1 cellular context compared by ENCODE assay signal in the genomic region with DNA sequence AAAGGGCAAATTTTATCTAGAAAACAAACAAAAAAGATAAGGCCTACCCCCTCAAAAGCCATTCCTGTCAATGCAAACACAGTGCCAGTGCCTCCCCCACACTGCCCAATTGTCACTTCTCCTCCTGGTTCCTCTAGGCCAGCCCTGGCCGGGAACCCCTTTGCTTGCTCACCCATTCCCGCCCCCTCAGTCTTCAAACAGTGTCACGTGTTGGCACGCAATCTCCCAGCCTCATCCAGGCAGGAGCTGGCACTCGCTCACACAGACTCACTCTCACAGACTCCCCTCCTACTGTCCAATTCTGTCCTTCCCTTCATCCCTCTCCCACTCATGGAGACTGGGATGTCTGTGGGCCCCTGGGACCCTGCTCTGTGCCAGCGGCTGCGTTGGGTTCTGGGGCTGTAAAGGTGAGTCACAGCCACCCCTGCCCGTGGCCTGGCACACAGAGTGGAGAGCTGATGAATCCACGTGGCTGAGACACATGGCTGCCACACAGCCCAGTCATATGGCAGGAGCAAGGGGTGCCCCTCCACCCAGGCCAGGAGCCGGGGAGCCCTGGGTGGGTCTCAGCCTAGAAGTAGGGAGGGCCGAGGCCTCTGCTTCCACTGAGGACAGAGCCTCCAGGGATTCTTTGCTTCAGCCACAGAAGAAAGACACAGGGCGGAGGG.
TF ChIP-seq lines count a peak whose summit lies in the region.

No MANE protein-coding gene starts in this region.

TF ChIP-seq in HepG2, 621 proteins besides CTCF, POLR2A, EP300 and RAD21 (continued from another document and continues in another):
- TF ChIP-seq, protein P1, sequence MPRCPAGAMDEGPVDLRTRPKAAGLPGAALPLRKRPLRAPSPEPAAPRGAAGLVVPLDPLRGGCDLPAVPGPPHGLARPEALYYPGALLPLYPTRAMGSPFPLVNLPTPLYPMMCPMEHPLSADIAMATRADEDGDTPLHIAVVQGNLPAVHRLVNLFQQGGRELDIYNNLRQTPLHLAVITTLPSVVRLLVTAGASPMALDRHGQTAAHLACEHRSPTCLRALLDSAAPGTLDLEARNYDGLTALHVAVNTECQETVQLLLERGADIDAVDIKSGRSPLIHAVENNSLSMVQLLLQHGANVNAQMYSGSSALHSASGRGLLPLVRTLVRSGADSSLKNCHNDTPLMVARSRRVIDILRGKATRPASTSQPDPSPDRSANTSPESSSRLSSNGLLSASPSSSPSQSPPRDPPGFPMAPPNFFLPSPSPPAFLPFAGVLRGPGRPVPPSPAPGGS (CRISPR knock-in tag; IDR thresholded peaks at IDR 0.05) = peak; percentile 24; the same call in 1 of the 2 replicates
- TF ChIP-seq ZNF256 (CRISPR knock-in tag; conservative IDR thresholded peaks at IDR 0.05) (0 out of 2 replicates have a peak, but pooled peaks have one; percentile 13), SSRP1 (CRISPR knock-in tag; IDR thresholded peaks at IDR 0.05) (peak; percentile 94), SATB2 (CRISPR knock-in tag; IDR thresholded peaks at IDR 0.05) (no peak; the same call in 1 of the 2 replicates), MED8 (CRISPR knock-in tag; IDR thresholded peaks at IDR 0.05; ENCODE audit: insufficient replicate concordance) (peak; percentile 93), NR1H2 (CRISPR knock-in tag; IDR thresholded peaks at IDR 0.05; ENCODE audit: borderline replicate concordance, low read depth) (0 out of 2 replicates have a peak, but pooled peaks have one; percentile 20), ZNF563 (CRISPR knock-in tag; IDR thresholded peaks at IDR 0.05) (0 out of 2 replicates have a peak, but pooled peaks have one; percentile 77), ZNF337 (CRISPR knock-in tag; IDR thresholded peaks at IDR 0.05; ENCODE audit: borderline replicate concordance, low read depth) (0 out of 2 replicates have a peak, but pooled peaks have one; percentile 67), FOXA1 (IDR thresholded peaks at IDR 0.05) (no peak), FOXA1 (CRISPR knock-in tag; IDR thresholded peaks at IDR 0.05) (peak; percentile 70), ZNF546 (CRISPR knock-in tag; conservative IDR thresholded peaks at IDR 0.05) (peak; percentile 69), GTF3A (CRISPR knock-in tag; conservative IDR thresholded peaks at IDR 0.05) (peak; percentile 83; the same call in 1 of the 2 replicates), TEAD2 (CRISPR knock-in tag; IDR thresholded peaks at IDR 0.05) (no peak), GATAD2A (CRISPR knock-in tag; IDR thresholded peaks at IDR 0.05) (peak; percentile 63; the same call in 1 of the 2 replicates), SNAPC2 (CRISPR knock-in tag; IDR thresholded peaks at IDR 0.05) (0 out of 2 replicates have a peak, but pooled peaks have one; percentile 25), ZNF780A (CRISPR knock-in tag; IDR thresholded peaks at IDR 0.05) (peak; percentile 18; the same call in 1 of the 2 replicates), ZKSCAN5 (CRISPR knock-in tag; IDR thresholded peaks at IDR 0.05) (peak; percentile 74; the same call in 1 of the 2 replicates), HNF4A (CRISPR knock-in tag; IDR thresholded peaks at IDR 0.05) (peak; percentile 35), ZSCAN29 (CRISPR knock-in tag; conservative IDR thresholded peaks at IDR 0.05) (peak; percentile 95; the same call in 1 of the 2 replicates), TGIF2 (CRISPR knock-in tag; IDR thresholded peaks at IDR 0.05) (no peak; the same call in 1 of the 2 replicates), SIX4 (CRISPR knock-in tag; IDR thresholded peaks at IDR 0.05) (peak; percentile 23; the same call in 1 of the 2 replicates), ISL2 (CRISPR knock-in tag; IDR thresholded peaks at IDR 0.05) (peak; percentile 58), ZNF567 (CRISPR knock-in tag; IDR thresholded peaks at IDR 0.05; ENCODE audit: borderline replicate concordance) (0 out of 2 replicates have a peak, but pooled peaks have one; percentile 13), ZNF225 (CRISPR knock-in tag; IDR thresholded peaks at IDR 0.05) (peak; percentile 34; the same call in 1 of the 2 replicates), ZNF138 (CRISPR knock-in tag; IDR thresholded peaks at IDR 0.05; ENCODE audit: low read depth) (no peak), ZZZ3 (CRISPR knock-in tag; IDR thresholded peaks at IDR 0.05; ENCODE audit: borderline replicate concordance) (0 out of 2 replicates have a peak, but pooled peaks have one; percentile 71), ZNF761 (CRISPR knock-in tag; conservative IDR thresholded peaks at IDR 0.05) (peak; percentile 95), RAD51 (IDR thresholded peaks at IDR 0.05; ENCODE audit: borderline replicate concordance) (peak; percentile 63; the same call in 1 of the 2 replicates), KAT7 (CRISPR knock-in tag; IDR thresholded peaks at IDR 0.05; ENCODE audit: borderline replicate concordance) (no peak; the same call in 1 of the 2 replicates), SAFB2 (CRISPR knock-in tag; IDR thresholded peaks at IDR 0.05; ENCODE audit: borderline replicate concordance, low read depth) (0 out of 2 replicates have a peak, but pooled peaks have one; percentile 23), ZNF10 (CRISPR knock-in tag; IDR thresholded peaks at IDR 0.05; ENCODE audit: borderline replicate concordance, low read depth) (no peak), ZNF253 (CRISPR knock-in tag; IDR thresholded peaks at IDR 0.05; ENCODE audit: borderline replicate concordance) (0 out of 2 replicates have a peak, but pooled peaks have one; percentile 43), ZNF75D (CRISPR knock-in tag; IDR thresholded peaks at IDR 0.05; ENCODE audit: borderline replicate concordance) (no peak), SMAD1 (CRISPR knock-in tag; IDR thresholded peaks at IDR 0.05; ENCODE audit: borderline replicate concordance, low read depth) (peak; percentile 72; the same call in 1 of the 2 replicates), ZNF776 (CRISPR knock-in tag; IDR thresholded peaks at IDR 0.05) (peak; percentile 84; the same call in 1 of the 2 replicates), EED (CRISPR knock-in tag; IDR thresholded peaks at IDR 0.05) (0 out of 2 replicates have a peak, but pooled peaks have one; percentile 83), ZBTB3 (CRISPR knock-in tag; IDR thresholded peaks at IDR 0.05; ENCODE audit: borderline replicate concordance, low read depth) (peak; percentile 75), TOE1 (CRISPR knock-in tag; IDR thresholded peaks at IDR 0.05) (no peak)
- TF ChIP-seq, protein P2, sequence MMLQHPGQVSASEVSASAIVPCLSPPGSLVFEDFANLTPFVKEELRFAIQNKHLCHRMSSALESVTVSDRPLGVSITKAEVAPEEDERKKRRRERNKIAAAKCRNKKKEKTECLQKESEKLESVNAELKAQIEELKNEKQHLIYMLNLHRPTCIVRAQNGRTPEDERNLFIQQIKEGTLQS (CRISPR knock-in tag; IDR thresholded peaks at IDR 0.05) = peak; percentile 51; the same call in 1 of the 2 replicates
- TF ChIP-seq, protein P3, sequence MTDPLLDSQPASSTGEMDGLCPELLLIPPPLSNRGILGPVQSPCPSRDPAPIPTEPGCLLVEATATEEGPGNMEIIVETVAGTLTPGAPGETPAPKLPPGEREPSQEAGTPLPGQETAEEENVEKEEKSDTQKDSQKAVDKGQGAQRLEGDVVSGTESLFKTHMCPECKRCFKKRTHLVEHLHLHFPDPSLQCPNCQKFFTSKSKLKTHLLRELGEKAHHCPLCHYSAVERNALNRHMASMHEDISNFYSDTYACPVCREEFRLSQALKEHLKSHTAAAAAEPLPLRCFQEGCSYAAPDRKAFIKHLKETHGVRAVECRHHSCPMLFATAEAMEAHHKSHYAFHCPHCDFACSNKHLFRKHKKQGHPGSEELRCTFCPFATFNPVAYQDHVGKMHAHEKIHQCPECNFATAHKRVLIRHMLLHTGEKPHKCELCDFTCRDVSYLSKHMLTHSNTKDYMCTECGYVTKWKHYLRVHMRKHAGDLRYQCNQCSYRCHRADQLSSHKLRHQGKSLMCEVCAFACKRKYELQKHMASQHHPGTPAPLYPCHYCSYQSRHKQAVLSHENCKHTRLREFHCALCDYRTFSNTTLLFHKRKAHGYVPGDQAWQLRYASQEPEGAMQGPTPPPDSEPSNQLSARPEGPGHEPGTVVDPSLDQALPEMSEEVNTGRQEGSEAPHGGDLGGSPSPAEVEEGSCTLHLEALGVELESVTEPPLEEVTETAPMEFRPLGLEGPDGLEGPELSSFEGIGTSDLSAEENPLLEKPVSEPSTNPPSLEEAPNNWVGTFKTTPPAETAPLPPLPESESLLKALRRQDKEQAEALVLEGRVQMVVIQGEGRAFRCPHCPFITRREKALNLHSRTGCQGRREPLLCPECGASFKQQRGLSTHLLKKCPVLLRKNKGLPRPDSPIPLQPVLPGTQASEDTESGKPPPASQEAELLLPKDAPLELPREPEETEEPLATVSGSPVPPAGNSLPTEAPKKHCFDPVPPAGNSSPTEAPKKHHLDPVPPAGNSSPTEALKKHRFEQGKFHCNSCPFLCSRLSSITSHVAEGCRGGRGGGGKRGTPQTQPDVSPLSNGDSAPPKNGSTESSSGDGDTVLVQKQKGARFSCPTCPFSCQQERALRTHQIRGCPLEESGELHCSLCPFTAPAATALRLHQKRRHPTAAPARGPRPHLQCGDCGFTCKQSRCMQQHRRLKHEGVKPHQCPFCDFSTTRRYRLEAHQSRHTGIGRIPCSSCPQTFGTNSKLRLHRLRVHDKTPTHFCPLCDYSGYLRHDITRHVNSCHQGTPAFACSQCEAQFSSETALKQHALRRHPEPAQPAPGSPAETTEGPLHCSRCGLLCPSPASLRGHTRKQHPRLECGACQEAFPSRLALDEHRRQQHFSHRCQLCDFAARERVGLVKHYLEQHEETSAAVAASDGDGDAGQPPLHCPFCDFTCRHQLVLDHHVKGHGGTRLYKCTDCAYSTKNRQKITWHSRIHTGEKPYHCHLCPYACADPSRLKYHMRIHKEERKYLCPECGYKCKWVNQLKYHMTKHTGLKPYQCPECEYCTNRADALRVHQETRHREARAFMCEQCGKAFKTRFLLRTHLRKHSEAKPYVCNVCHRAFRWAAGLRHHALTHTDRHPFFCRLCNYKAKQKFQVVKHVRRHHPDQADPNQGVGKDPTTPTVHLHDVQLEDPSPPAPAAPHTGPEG (CRISPR knock-in tag; IDR thresholded peaks at IDR 0.05) = peak; percentile 60
- TF ChIP-seq, protein P4, sequence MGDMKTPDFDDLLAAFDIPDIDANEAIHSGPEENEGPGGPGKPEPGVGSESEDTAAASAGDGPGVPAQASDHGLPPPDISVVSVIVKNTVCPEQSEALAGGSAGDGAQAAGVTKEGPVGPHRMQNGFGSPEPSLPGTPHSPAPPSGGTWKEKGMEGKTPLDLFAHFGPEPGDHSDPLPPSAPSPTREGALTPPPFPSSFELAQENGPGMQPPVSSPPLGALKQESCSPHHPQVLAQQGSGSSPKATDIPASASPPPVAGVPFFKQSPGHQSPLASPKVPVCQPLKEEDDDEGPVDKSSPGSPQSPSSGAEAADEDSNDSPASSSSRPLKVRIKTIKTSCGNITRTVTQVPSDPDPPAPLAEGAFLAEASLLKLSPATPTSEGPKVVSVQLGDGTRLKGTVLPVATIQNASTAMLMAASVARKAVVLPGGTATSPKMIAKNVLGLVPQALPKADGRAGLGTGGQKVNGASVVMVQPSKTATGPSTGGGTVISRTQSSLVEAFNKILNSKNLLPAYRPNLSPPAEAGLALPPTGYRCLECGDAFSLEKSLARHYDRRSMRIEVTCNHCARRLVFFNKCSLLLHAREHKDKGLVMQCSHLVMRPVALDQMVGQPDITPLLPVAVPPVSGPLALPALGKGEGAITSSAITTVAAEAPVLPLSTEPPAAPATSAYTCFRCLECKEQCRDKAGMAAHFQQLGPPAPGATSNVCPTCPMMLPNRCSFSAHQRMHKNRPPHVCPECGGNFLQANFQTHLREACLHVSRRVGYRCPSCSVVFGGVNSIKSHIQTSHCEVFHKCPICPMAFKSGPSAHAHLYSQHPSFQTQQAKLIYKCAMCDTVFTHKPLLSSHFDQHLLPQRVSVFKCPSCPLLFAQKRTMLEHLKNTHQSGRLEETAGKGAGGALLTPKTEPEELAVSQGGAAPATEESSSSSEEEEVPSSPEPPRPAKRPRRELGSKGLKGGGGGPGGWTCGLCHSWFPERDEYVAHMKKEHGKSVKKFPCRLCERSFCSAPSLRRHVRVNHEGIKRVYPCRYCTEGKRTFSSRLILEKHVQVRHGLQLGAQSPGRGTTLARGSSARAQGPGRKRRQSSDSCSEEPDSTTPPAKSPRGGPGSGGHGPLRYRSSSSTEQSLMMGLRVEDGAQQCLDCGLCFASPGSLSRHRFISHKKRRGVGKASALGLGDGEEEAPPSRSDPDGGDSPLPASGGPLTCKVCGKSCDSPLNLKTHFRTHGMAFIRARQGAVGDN (CRISPR knock-in tag; IDR thresholded peaks at IDR 0.05) = peak; percentile 99; the same call in 1 of the 2 replicates
- TF ChIP-seq, protein P5, sequence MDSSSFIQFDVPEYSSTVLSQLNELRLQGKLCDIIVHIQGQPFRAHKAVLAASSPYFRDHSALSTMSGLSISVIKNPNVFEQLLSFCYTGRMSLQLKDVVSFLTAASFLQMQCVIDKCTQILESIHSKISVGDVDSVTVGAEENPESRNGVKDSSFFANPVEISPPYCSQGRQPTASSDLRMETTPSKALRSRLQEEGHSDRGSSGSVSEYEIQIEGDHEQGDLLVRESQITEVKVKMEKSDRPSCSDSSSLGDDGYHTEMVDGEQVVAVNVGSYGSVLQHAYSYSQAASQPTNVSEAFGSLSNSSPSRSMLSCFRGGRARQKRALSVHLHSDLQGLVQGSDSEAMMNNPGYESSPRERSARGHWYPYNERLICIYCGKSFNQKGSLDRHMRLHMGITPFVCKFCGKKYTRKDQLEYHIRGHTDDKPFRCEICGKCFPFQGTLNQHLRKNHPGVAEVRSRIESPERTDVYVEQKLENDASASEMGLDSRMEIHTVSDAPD (CRISPR knock-in tag; IDR thresholded peaks at IDR 0.05) = peak; percentile 66; the same call in 1 of the 2 replicates
- TF ChIP-seq, protein P6, sequence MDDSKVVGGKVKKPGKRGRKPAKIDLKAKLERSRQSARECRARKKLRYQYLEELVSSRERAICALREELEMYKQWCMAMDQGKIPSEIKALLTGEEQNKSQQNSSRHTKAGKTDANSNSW (CRISPR knock-in tag; IDR thresholded peaks at IDR 0.05; ENCODE audit: borderline replicate concordance) = 0 out of 2 replicates have a peak, but pooled peaks have one; percentile 84
- TF ChIP-seq, protein P7, sequence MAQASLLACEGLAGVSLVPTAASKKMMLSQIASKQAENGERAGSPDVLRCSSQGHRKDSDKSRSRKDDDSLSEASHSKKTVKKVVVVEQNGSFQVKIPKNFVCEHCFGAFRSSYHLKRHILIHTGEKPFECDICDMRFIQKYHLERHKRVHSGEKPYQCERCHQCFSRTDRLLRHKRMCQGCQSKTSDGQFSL (CRISPR knock-in tag; IDR thresholded peaks at IDR 0.05) = peak; percentile 74
- TF ChIP-seq, protein P8, sequence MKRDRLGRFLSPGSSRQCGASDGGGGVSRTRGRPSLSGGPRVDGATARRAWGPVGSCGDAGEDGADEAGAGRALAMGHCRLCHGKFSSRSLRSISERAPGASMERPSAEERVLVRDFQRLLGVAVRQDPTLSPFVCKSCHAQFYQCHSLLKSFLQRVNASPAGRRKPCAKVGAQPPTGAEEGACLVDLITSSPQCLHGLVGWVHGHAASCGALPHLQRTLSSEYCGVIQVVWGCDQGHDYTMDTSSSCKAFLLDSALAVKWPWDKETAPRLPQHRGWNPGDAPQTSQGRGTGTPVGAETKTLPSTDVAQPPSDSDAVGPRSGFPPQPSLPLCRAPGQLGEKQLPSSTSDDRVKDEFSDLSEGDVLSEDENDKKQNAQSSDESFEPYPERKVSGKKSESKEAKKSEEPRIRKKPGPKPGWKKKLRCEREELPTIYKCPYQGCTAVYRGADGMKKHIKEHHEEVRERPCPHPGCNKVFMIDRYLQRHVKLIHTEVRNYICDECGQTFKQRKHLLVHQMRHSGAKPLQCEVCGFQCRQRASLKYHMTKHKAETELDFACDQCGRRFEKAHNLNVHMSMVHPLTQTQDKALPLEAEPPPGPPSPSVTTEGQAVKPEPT (CRISPR knock-in tag; IDR thresholded peaks at IDR 0.05; ENCODE audit: low read depth) = peak; percentile 90
